In genomic region chr3:10746684-10747083, GRCh38 we compare ENCODE assay signal across 21 cellular contexts.
DNase-seq lines count a peak whose midpoint lies in the region; ATAC-seq, FAIRE-seq and TF ChIP-seq lines count a peak whose summit lies in the region.
"Had no signal": no experiment of that assay in that cellular context is flagged by ENCODE, and none has a peak within 500 bp of the region (broad histone marks: within the 10 kb centered on the region; RNA-seq: fewer than 3 reads in every experiment).

No MANE protein-coding gene starts in this region.

- H2AK5ac ChIP-seq in H1 (ENCODE audit: low read depth, low read length), result no peak overlapping the region

- H2BK120ac ChIP-seq in H1 (replicated peaks; ENCODE audit: low read depth, low read length), result no peak overlapping the region

- no peak overlapping the region for H4K91ac ChIP-seq in H1 (replicated peaks; ENCODE audit: insufficient read length, low read length)

- no peak overlapping the region for H3K4me3 ChIP-seq in HepG2 (replicated peaks in 1 of 3; ENCODE audit: insufficient read depth in 1 of 3, low read depth in 2 of 3, low read length in 3 of 3)
- no peak overlapping the region for H3K4me3 ChIP-seq in right lobe of liver
- H3K4me3 ChIP-seq in H1 (ENCODE audit: extremely low read depth in 1 of 4, insufficient read depth in 2 of 4, low read depth in 3 of 4, low read length in 4 of 4), result no peak overlapping the region
- no peak overlapping the region for H3K4me3 ChIP-seq in OCI-LY7 (ENCODE audit: low read depth, low read length, poor library complexity, severe bottlenecking)
- H3K4me3 ChIP-seq: A549; BLaER1 treated with 17β-estradiol and CSF1 and Interleukin-3, amounts not matched to agents 10 nM and 100 nM had no signal

- FAIRE-seq in HepG2 (lab: Jason Lieb, UNC), result no peak
- FAIRE-seq in H1 (lab: Jason Lieb, UNC), result no peak
- FAIRE-seq: A549, D721Med, G401.6, GM12891, GM18507, GM19239 had no signal

- in situ Hi-C loops in HepG2 (cut with HindIII; ENCODE audit: extremely low pct_ligation_motif_present, low pct_unique_long_range_greater_than_20kb), result no loop called here

- intact Hi-C loops in HepG2 (cut with micrococcal nuclease; ENCODE audit: unreplicated experiment), result no loop called here
- intact Hi-C loops in right lobe of liver (cut with DNase I), result no loop called here
- intact Hi-C loops in OCI-LY7 (cut with micrococcal nuclease; ENCODE audit: unreplicated experiment), result no loop called here

- H3K4me2 ChIP-seq in HepG2 (ENCODE audit: low read depth, low read length) (no peak overlapping the region), H1 (ENCODE audit: insufficient read depth in 1 of 2, low read depth in 2 of 2, low read length in 2 of 2) (no peak overlapping the region), OCI-LY7 (ENCODE audit: low read length) (no peak overlapping the region)
- H3K4me2 ChIP-seq: A549; BLaER1 treated with 17β-estradiol and CSF1 and Interleukin-3, amounts not matched to agents 10 nM and 100 nM had no signal

- H3K56ac ChIP-seq in H1 (replicated peaks; ENCODE audit: insufficient read length, low read depth, low read length), result no peak overlapping the region

- POLR2A ChIA-PET in HepG2 (lab: Yijun Ruan, JAX) (no interaction called here), H1 (lab: Charles Lee; ENCODE audit: partially characterized antibody) (no interaction called here), OCI-LY7 (lab: Charles Lee) (interaction anchor here (1.4 kb wide), 1 partner anchor 9 kb away, joined by 3 read pairs; no protein-coding TSS in a partner anchor)

- BruUV-seq in HepG2 (replicated peaks; lab: Mats Ljungman, UMichigan) (no TSS peak), OCI-LY7 (replicated peaks; lab: Mats Ljungman, UMichigan) (no TSS peak)

- DNase-seq in HepG2 (ENCODE audit: low spot score), result no peak
- DNase-seq in right lobe of liver, result no peak
- no peak for DNase-seq in H1 (ENCODE audit: low read depth in 1 of 2, low spot score in 2 of 2)
- no peak for DNase-seq in OCI-LY7 (ENCODE audit: low spot score)
- DNase-seq: AML-193; Caco-2; Calu3; CD4-positive, alpha-beta T cell; DMS79 treated with DMSO at 0.1 percent for 48 hours; GF-D8 had no signal

- ATAC-seq in HepG2, result no peak
- no peak for ATAC-seq in right lobe of liver
- ATAC-seq in GM18909 (IDR thresholded peaks at IDR 0.05; ENCODE audit: poor library complexity, unreplicated experiment), result no peak
- ATAC-seq: A549; CD8-positive, alpha-beta T cell had no signal

- H3K14ac ChIP-seq in H1 (ENCODE audit: insufficient read length), result no peak overlapping the region

- H3K23me2 ChIP-seq in H1 (ENCODE audit: low read depth, low read length), result no peaks in the 10 kb centered on the region

- H2BK5ac ChIP-seq in H1 (ENCODE audit: low read depth, low read length), result no peak overlapping the region

- no peak overlapping the region for H3K9ac ChIP-seq in HepG2 (ENCODE audit: insufficient read depth, low read depth, low read length)
- no peak overlapping the region for H3K9ac ChIP-seq in H1 (replicated peaks in 1 of 4; ENCODE audit: extremely low read depth in 1 of 4, low read depth in 3 of 4, low read length in 3 of 4)
- H3K9ac ChIP-seq: BLaER1 treated with 17β-estradiol and CSF1 and Interleukin-3, amounts not matched to agents 10 nM and 100 nM had no signal

- no peak overlapping the region for H3K27ac ChIP-seq in HepG2 (ENCODE audit: extremely low read length, insufficient read depth, low read length)
- no peak overlapping the region for H3K27ac ChIP-seq in right lobe of liver
- H3K27ac ChIP-seq in H1 (ENCODE audit: low read depth, low read length), result no peak overlapping the region
- H3K27ac ChIP-seq in OCI-LY7 (ENCODE audit: low read depth, low read length, poor library complexity, severe bottlenecking), result no peak overlapping the region
- H3K27ac ChIP-seq: 22Rv1; A549; BLaER1 treated with 17β-estradiol and CSF1 and Interleukin-3, amounts not matched to agents 10 nM and 100 nM; C4-2B had no signal

- no peak overlapping the region for H3K18ac ChIP-seq in H1 (ENCODE audit: extremely low read depth, low read length)

- TF ChIP-seq CTCF in HepG2 (CRISPR knock-in tag; IDR thresholded peaks at IDR 0.05) (no peak), right lobe of liver (IDR thresholded peaks at IDR 0.05) (no peak), H1 (IDR thresholded peaks at IDR 0.05; ENCODE audit: control extremely low read depth in 1 of 3, insufficient read depth in 1 of 3, low read depth in 1 of 3, low read length in 3 of 3) (no peak), OCI-LY7 (conservative IDR thresholded peaks at IDR 0.05; ENCODE audit: low read length) (no peak)

- no peaks in the 10 kb centered on the region for H3K4me1 ChIP-seq in HepG2 (ENCODE audit: insufficient read depth, low read length)
- H3K4me1 ChIP-seq in right lobe of liver, result no peaks in the 10 kb centered on the region
- H3K4me1 ChIP-seq in H1 (replicated peaks in 1 of 4; ENCODE audit: control insufficient read depth in 3 of 4, insufficient read depth in 4 of 4, low read length in 3 of 4), result no peaks in the 10 kb centered on the region
- H3K4me1 ChIP-seq in OCI-LY7 (ENCODE audit: insufficient read depth, low read length, poor library complexity, severe bottlenecking), result no peaks in the 10 kb centered on the region
- H3K4me1 ChIP-seq: A549; BLaER1 treated with 17β-estradiol and CSF1 and Interleukin-3, amounts not matched to agents 10 nM and 100 nM; Caco-2 had no signal

- TF ChIP-seq POLR2A in HepG2 (IDR thresholded peaks at IDR 0.05; ENCODE audit: insufficient read depth in 1 of 2, low read depth in 2 of 2, low read length in 2 of 2), result no peak
- TF ChIP-seq POLR2A in right lobe of liver (IDR thresholded peaks at IDR 0.05), result no peak
- no peak for TF ChIP-seq POLR2A in H1 (IDR thresholded peaks at IDR 0.05; ENCODE audit: control extremely low read depth in 1 of 2, low read depth in 2 of 2, low read length in 2 of 2)

- H3K36me3 ChIP-seq in HepG2 (replicated peaks in 1 of 2; ENCODE audit: control insufficient read depth in 1 of 2, insufficient read depth in 2 of 2, low read length in 2 of 2) (no peaks in the 10 kb centered on the region), right lobe of liver (no peaks in the 10 kb centered on the region), H1 (ENCODE audit: control insufficient read depth in 2 of 4, insufficient read depth in 4 of 4, low read length in 3 of 4) (no peaks in the 10 kb centered on the region), OCI-LY7 (ENCODE audit: insufficient read depth, low read length) (no peaks in the 10 kb centered on the region)
- H3K36me3 ChIP-seq: BLaER1 treated with 17β-estradiol and CSF1 and Interleukin-3, amounts not matched to agents 10 nM and 100 nM had no signal

- no peak overlapping the region for H2BK12ac ChIP-seq in H1 (ENCODE audit: low read depth, low read length)

- CTCF ChIA-PET in HepG2 (lab: Yijun Ruan, JAX; ENCODE audit: low intra/inter-chr PET ratio, low total read pairs) (no interaction called here), H1 (lab: Charles Lee; ENCODE audit: partially characterized antibody) (interaction anchor here (1.0 to 7.8 kb wide), 2 partner anchors 7 to 287 kb away, joined by 4 to 67 read pairs; no protein-coding TSS in a partner anchor), OCI-LY7 (lab: Charles Lee; ENCODE audit: unreplicated experiment) (no interaction called here)

- H3K9me3 ChIP-seq in HepG2 (ENCODE audit: low read length) (no peaks in the 10 kb centered on the region), right lobe of liver (no peaks in the 10 kb centered on the region), H1 (ENCODE audit: insufficient read depth in 2 of 2, low read depth in 1 of 2, low read length in 1 of 2) (no peaks in the 10 kb centered on the region), OCI-LY7 (ENCODE audit: low read length) (no peaks in the 10 kb centered on the region)
- H3K9me3 ChIP-seq: A549; BLaER1 treated with 17β-estradiol and CSF1 and Interleukin-3, amounts not matched to agents 10 nM and 100 nM; Caco-2 had no signal

- no peaks in the 10 kb centered on the region for H3K27me3 ChIP-seq in HepG2 (ENCODE audit: control insufficient read depth in 1 of 2, insufficient read depth in 2 of 2, low read length in 2 of 2)
- peaks cover 0 to 4% of the 10 kb centered on the region in 2 donors for H3K27me3 ChIP-seq in right lobe of liver
- peaks cover 0 to 10% (median 0%) of the 10 kb centered on the region in 4 experiments; a peak in 3 of 7 replicates for H3K27me3 ChIP-seq in H1 (replicated peaks in 1 of 4; ENCODE audit: control insufficient read depth in 3 of 4, extremely low read depth in 1 of 4, insufficient read depth in 3 of 4, low read length in 3 of 4)
- H3K27me3 ChIP-seq: BLaER1 treated with 17β-estradiol and CSF1 and Interleukin-3, amounts not matched to agents 10 nM and 100 nM had no signal

- H2BK20ac ChIP-seq in H1 (ENCODE audit: low read length), result no peak overlapping the region

- no peak overlapping the region for H3K4ac ChIP-seq in H1 (replicated peaks; ENCODE audit: insufficient read length, low read depth, low read length)

- 20% methylated on average over 2 of the region's 2 CpGs for WGBS in HepG2 (ENCODE audit: low lambda C conversion rate)
- WGBS in right lobe of liver (ENCODE audit: insufficient coverage, low coverage, low lambda C conversion rate, missing lambda C conversion rate), result 75% methylated on average over 2 of the region's 2 CpGs
- 88% methylated on average over 2 of the region's 2 CpGs; no CpG with 5 or more reads in 1 of the 2 experiments for WGBS in H1 (ENCODE audit: extremely low coverage in 1 of 2, insufficient coverage in 1 of 2, insufficient read length in 1 of 2, insufficient replicate concordance in 2 of 2, low coverage in 1 of 2, low lambda C conversion rate in 2 of 2, missing lambda C conversion rate in 1 of 2), 2 experiments

- no peak overlapping the region for H2BK15ac ChIP-seq in H1 (ENCODE audit: low read length)

- H3K9me2 ChIP-seq in OCI-LY7 (ENCODE audit: insufficient read depth, low read length), result no peaks in the 10 kb centered on the region

- TF ChIP-seq EP300 in HepG2 (IDR thresholded peaks at IDR 0.05; ENCODE audit: low read depth in 2 of 2, low read length in 2 of 2) (no peak), HepG2 (CRISPR knock-in tag; IDR thresholded peaks at IDR 0.05; ENCODE audit: borderline replicate concordance) (no peak), H1 (IDR thresholded peaks at IDR 0.05; ENCODE audit: borderline replicate concordance in 1 of 2, low read depth in 2 of 2, low read length in 2 of 2) (no peak)

- H2AFZ ChIP-seq in HepG2 (ENCODE audit: low read length) (no peak overlapping the region), H1 (ENCODE audit: low read length) (no peak overlapping the region), OCI-LY7 (ENCODE audit: low read length) (no peak overlapping the region)

- H4K20me1 ChIP-seq in HepG2 (ENCODE audit: insufficient read depth, low read length) (no peaks in the 10 kb centered on the region), H1 (replicated peaks in 1 of 2; ENCODE audit: control insufficient read depth in 1 of 2, insufficient read depth in 2 of 2, low read length in 2 of 2) (no peaks in the 10 kb centered on the region), OCI-LY7 (ENCODE audit: insufficient read depth, low read length) (no peaks in the 10 kb centered on the region)

- H3K79me2 ChIP-seq in HepG2 (ENCODE audit: insufficient read depth, low read length) (no peaks in the 10 kb centered on the region), H1 (ENCODE audit: control insufficient read depth in 1 of 2, insufficient read depth in 2 of 2, low read length in 2 of 2) (no peaks in the 10 kb centered on the region), OCI-LY7 (ENCODE audit: insufficient read depth, low read depth, low read length) (no peaks in the 10 kb centered on the region)

- no peak overlapping the region for H3K23ac ChIP-seq in H1 (ENCODE audit: insufficient read length)

- no peak overlapping the region for H4K8ac ChIP-seq in H1 (ENCODE audit: extremely low read depth, insufficient read depth, low read length)

- TF ChIP-seq RAD21 in HepG2 (CRISPR knock-in tag; IDR thresholded peaks at IDR 0.05) (no peak), H1 (IDR thresholded peaks at IDR 0.05 in 1 of 2, conservative IDR thresholded peaks at IDR 0.05 in 1 of 2; ENCODE audit: low read depth in 2 of 2, low read length in 2 of 2) (no peak)

- no peaks in the 10 kb centered on the region for H3K79me1 ChIP-seq in H1 (ENCODE audit: low read depth, low read length)

- no peak overlapping the region for H4K5ac ChIP-seq in H1 (ENCODE audit: insufficient read length, low read depth, low read length)

Comparison
In these comparisons a context has a peak if more than half of its experiments do, and no peak if none do; other contexts are left out.
1. Of the 41 proteins assayed by ChIP-seq in both HepG2 and H1: peak only in HepG2: none; only in H1: KDM1A; in both: none; in neither: 40.